18 cellular contexts compared by ENCODE assay signal in genomic region chr10:49323171-49323895, GRCh38. TPM values are rescaled to one million over a fixed set of nuclear protein-coding genes. Genes with fewer than 3 reads are reported as not detected.
DNase-seq lines count a peak whose midpoint lies in the region; TF ChIP-seq lines count a peak whose summit lies in the region.
"Had no signal": no experiment of that assay in that cellular context is flagged by ENCODE, and none has a peak within 500 bp of the region (broad histone marks: within the 10 kb centered on the region; RNA-seq: fewer than 3 reads in every experiment).

No MANE protein-coding gene starts in this region.

- H3K36me3 ChIP-seq in stomach: no peaks in the 10 kb centered on the region
- H3K36me3 ChIP-seq: SJSA1 had no signal

- DNase-seq in NCI-H69 (lab: John Stamatoyannopoulos, UW) (peak; percentile 11), cardiac septum (ENCODE audit: low spot score) (peak; percentile 78), islet precursor cell (peak; percentile 53), stomach (peak; percentile 20), C1 segment of cervical spinal cord (lab: John Stamatoyannopoulos, UW) (no peak), SIG-M5 treated with dmso at 0.1 percent for 504 hours (lab: John Stamatoyannopoulos, UW; ENCODE audit: unreplicated experiment) (no peak), NCI-H1930 (lab: John Stamatoyannopoulos, UW) (no peak)
- DNase-seq: DMS79 treated with DMSO at 0.1 percent for 48 hours, KG1, NCI-H187, NCI-H226, NCI-H524 treated with DMSO at 0.1 percent for 48 hours, PC-9 had no signal

- WGBS in stomach, 5 donors: 43 to 66% (median 59%) methylated on average over 7 of the region's 7 CpGs

- intact Hi-C loops in cardiac septum (cut with DNase I) (no loop called here), stomach (cut with DNase I; ENCODE audit: low total_unique reads) (no loop called here)

- no peaks in the 10 kb centered on the region for H3K27me3 ChIP-seq in stomach

- H3K4me1 ChIP-seq in stomach: no peaks in the 10 kb centered on the region
- H3K4me1 ChIP-seq: SJSA1 had no signal

- H3K9me3 ChIP-seq in stomach: no peaks in the 10 kb centered on the region
- H3K9me3 ChIP-seq: SJSA1 had no signal

- no peak for TF ChIP-seq POLR2A in stomach (IDR thresholded peaks at IDR 0.05)

- no peak for TF ChIP-seq EP300 in stomach (IDR thresholded peaks at IDR 0.05)

- no peak overlapping the region for H3K4me3 ChIP-seq in stomach
- H3K4me3 ChIP-seq: PC-9, SJSA1 had no signal

- TF ChIP-seq CTCF in stomach (IDR thresholded peaks at IDR 0.05): no peak

- H3K27ac ChIP-seq in stomach: no peak overlapping the region
- H3K27ac ChIP-seq: C4-2B, PC-9, RWPE1, SJSA1 had no signal

RNA-seq across cellular contexts. Expression of gene C10orf71, which starts 24.4 kb away (rescaled TPM):
- total RNA-seq in cardiac septum: 163 TPM
- under 1 TPM in 1 of 5 donors, not detected in 4; 0.18 TPM for total RNA-seq in stomach
- polyA plus RNA-seq in stomach: not detected
- total RNA-seq: G401, HT-29, PC-9, SJSA1 had no signal

Comparison
In these comparisons a context has a peak if more than half of its experiments do, and no peak if none do; other contexts are left out.
1. DNase-seq: peak in NCI-H69 (single experiment), cardiac septum (single experiment), islet precursor cell (single experiment) and stomach (single experiment); none in C1 segment of cervical spinal cord (0 of 14), SIG-M5 treated with dmso at 0.1 percent for 504 hours (single experiment) and NCI-H1930 (0 of 2).
2. RNA of gene C10orf71, which starts 24.4 kb away (total RNA-seq): 163 TPM in cardiac septum (single experiment); 0.18 TPM in stomach; every median in the first group is over 100 times any median in the second.